Comparison of ENCODE assay signal across 11 cellular contexts in genomic region chr7:37853468-37853867, GRCh38. TPM values are rescaled to one million over a fixed set of nuclear protein-coding genes. Genes with fewer than 3 reads are reported as not detected.
DNase-seq lines count a peak whose midpoint lies in the region; ATAC-seq and TF ChIP-seq lines count a peak whose summit lies in the region.
"Had no signal": no experiment of that assay in that cellular context is flagged by ENCODE, and none has a peak within 500 bp of the region (broad histone marks: within the 10 kb centered on the region; RNA-seq: fewer than 3 reads in every experiment).

No MANE protein-coding gene starts in this region.

- ATAC-seq in HG03196 (IDR thresholded peaks at IDR 0.05; ENCODE audit: unreplicated experiment) (no peak), T-cell (replicated peaks in 1 of 4) (no peak)

- peak; percentile 21 to 24 for DNase-seq in NCI-H524 (lab: John Stamatoyannopoulos, UW)
- no peak for DNase-seq in NCI-H524 treated with DMSO at 0.1 percent for 48 hours (lab: John Stamatoyannopoulos, UW)
- peak; percentile 34 for DNase-seq in KBM-7
- no peak for DNase-seq in mesothelial cell of epicardium (ENCODE audit: low spot score in 2 of 2, unreplicated experiment in 2 of 2)
- no peak for DNase-seq in T-cell
- DNase-seq in superior temporal gyrus (ENCODE audit: extremely low spot score), result no peak
- DNase-seq: activated CD8-positive, alpha-beta memory T cell treated with anti-CD3 and anti-CD28 coated beads, Interleukin-2, amount 50 U/mL, for 4 hours; AML-193; NCI-H774 had no signal

- in situ Hi-C loops in KBM-7 (cut with MboI; ENCODE audit: low pct_unique_long_range_greater_than_20kb, low sequenced_read_pairs), result no loop called here

- TF ChIP-seq CTCF in VCaP (conservative IDR thresholded peaks at IDR 0.05) (peak; percentile 88), mesothelial cell of epicardium (IDR thresholded peaks at IDR 0.05; ENCODE audit: unreplicated experiment) (peak; percentile 51)

- H3K4me3 Mint-ChIP-seq in mesothelial cell of epicardium, result no peak overlapping the region
- H3K4me3 Mint-ChIP-seq in T-cell, result no peak overlapping the region

- CTCF ChIA-PET in T-cell (lab: Charles Lee), result no interaction called here

- POLR2A ChIA-PET in T-cell (lab: Charles Lee), result no interaction called here

- H3K36me3 Mint-ChIP-seq in mesothelial cell of epicardium (no peaks in the 10 kb centered on the region), T-cell (no peaks in the 10 kb centered on the region)

- H3K27ac ChIP-seq in VCaP, result no peak overlapping the region

- H3K4me1 Mint-ChIP-seq in mesothelial cell of epicardium (no peaks in the 10 kb centered on the region), T-cell (no peaks in the 10 kb centered on the region)

- H3K9me3 Mint-ChIP-seq in mesothelial cell of epicardium, result no peaks in the 10 kb centered on the region
- no peaks in the 10 kb centered on the region for H3K9me3 Mint-ChIP-seq in T-cell

- H3K27ac Mint-ChIP-seq in mesothelial cell of epicardium (no peak overlapping the region), T-cell (no peak overlapping the region)

- H3K27me3 Mint-ChIP-seq in mesothelial cell of epicardium (ENCODE audit: low read depth) (peaks cover 27% of the 10 kb centered on the region), T-cell (peaks cover 4 to 9% of the 10 kb centered on the region in 2 donors)

RNA-seq across cellular contexts. Expression of gene NME8, which starts 5.1 kb away (rescaled TPM):
- total RNA-seq in mesothelial cell of epicardium (0.86 to 1.2 TPM (median 1.1 TPM) in 3 replicates), T-cell (1 to 10 TPM in 1 of 5 donors, under 1 TPM in 1, not detected in 3; 0.39 to 2.7 TPM)

Comparison
In these comparisons a context has a peak if more than half of its experiments do, and no peak if none do; other contexts are left out.
1. DNase-seq: peak in NCI-H524 (2 of 2) and KBM-7 (single experiment); none in NCI-H524 treated with DMSO at 0.1 percent for 48 hours (single experiment), mesothelial cell of epicardium (0 of 2), T-cell (0 of 34) and superior temporal gyrus (single experiment).